ENCODE assay signal across 8 cellular contexts in the genomic region with DNA sequence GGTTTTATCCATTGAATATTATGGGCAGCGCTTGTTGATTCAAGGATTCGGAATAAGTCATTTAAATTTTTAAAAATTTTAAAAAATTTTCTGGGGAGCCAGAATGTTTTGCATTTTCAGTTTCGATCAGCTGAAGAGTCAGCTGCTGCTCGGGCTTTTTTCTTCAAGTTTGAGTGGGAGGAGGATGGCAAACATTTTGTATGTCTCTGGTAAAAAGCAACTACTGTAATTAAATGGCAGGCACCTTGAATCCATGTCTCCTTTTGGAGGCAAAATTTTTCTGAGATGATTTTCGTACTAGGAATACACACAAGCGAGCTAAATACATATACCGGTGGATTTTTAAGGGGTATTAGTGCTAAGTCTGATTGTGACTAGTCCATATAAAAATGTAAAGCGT. TPM values are rescaled to one million over a fixed set of nuclear protein-coding genes. Genes with fewer than 3 reads are reported as not detected.
DNase-seq lines count a peak whose midpoint lies in the region; ATAC-seq and TF ChIP-seq lines count a peak whose summit lies in the region.

No MANE protein-coding gene starts in this region.

- H3K4me3 ChIP-seq in AG10803 (ENCODE audit: low read length) (peak overlapping the region; percentile 96), neuron (ENCODE audit: low read length) (peak overlapping the region; percentile 88)

- H3K36me3 Mint-ChIP-seq in T-helper 17 cell (ENCODE audit: low read depth), result no peaks in the 10 kb centered on the region

- peaks cover 24% of the 10 kb centered on the region for H3K36me3 ChIP-seq in neuron (ENCODE audit: insufficient read depth, low read length)

- peak overlapping the region; percentile 89 for H3K27ac ChIP-seq in epithelial cell of prostate

- H3K27me3 ChIP-seq in neuron (ENCODE audit: insufficient read depth, low read length), result no peaks in the 10 kb centered on the region

- peak overlapping the region; percentile 93 for H3K27ac Mint-ChIP-seq in T-helper 17 cell

- H3K9me3 ChIP-seq in T-helper 17 cell (ENCODE audit: control insufficient read depth, low read length, poor library complexity, severe bottlenecking) (no peaks in the 10 kb centered on the region), neuron (ENCODE audit: low read length) (no peaks in the 10 kb centered on the region)

- TF ChIP-seq CTCF in AG10803 (conservative IDR thresholded peaks at IDR 0.05; ENCODE audit: low read length), result no peak

- no peak for DNase-seq in AG10803 (ENCODE audit: low read depth)
- no peak for DNase-seq in T-helper 17 cell
- no peak for DNase-seq in epithelial cell of prostate (ENCODE audit: low read depth, low spot score)
- no peak for DNase-seq in NCI-H1930 (lab: John Stamatoyannopoulos, UW)
- DNase-seq in NCI-H1694 treated with DMSO at 0.1 percent for 48 hours (lab: John Stamatoyannopoulos, UW), result no peak

- no peak overlapping the region for H2AFZ ChIP-seq in neuron (ENCODE audit: low read depth, low read length)

- H3K4me3 Mint-ChIP-seq in T-helper 17 cell, result peak overlapping the region; percentile 95

- peaks cover 28% of the 10 kb centered on the region for H3K4me1 Mint-ChIP-seq in T-helper 17 cell

- H3K27me3 Mint-ChIP-seq in T-helper 17 cell, result no peaks in the 10 kb centered on the region

- H3K4me1 ChIP-seq in neuron (ENCODE audit: insufficient read depth, low read length), result peaks cover 20% of the 10 kb centered on the region

- peak; percentile 17 for ATAC-seq in GM18870 (IDR thresholded peaks at IDR 0.05; ENCODE audit: unreplicated experiment)
- ATAC-seq in HG03159 (IDR thresholded peaks at IDR 0.05; ENCODE audit: unreplicated experiment), result peak; percentile 37
- ATAC-seq in T-helper 17 cell, result no peak

RNA-seq across cellular contexts. Expression of gene C3orf38, which starts 0.6 kb away (rescaled TPM):
- total RNA-seq in T-helper 17 cell, result 10 to 100 TPM; 27.8 to 44.2 TPM
